ENCODE assay signal across 14 cellular contexts in genomic region chr5:135229679-135230132, GRCh38.
DNase-seq lines count a peak whose midpoint lies in the region; ATAC-seq and TF ChIP-seq lines count a peak whose summit lies in the region.
"Had no signal": no experiment of that assay in that cellular context is flagged by ENCODE, and none has a peak within 500 bp of the region (broad histone marks: within the 10 kb centered on the region; RNA-seq: fewer than 3 reads in every experiment).

No MANE protein-coding gene starts in this region.

- TF ChIP-seq CTCF in ascending aorta (IDR thresholded peaks at IDR 0.05) (no peak), nephron progenitor cell (IDR thresholded peaks at IDR 0.05) (no peak), tibial artery (IDR thresholded peaks at IDR 0.05) (no peak)

- intact Hi-C loops in ascending aorta (cut with DNase I) (no loop called here), tibial artery (cut with DNase I; ENCODE audit: low total_unique reads) (no loop called here)

- H3K36me3 Mint-ChIP-seq in nephron progenitor cell (ENCODE audit: low read depth), result peaks cover 5% of the 10 kb centered on the region

- DNase-seq in HT-29 (ENCODE audit: low spot score) (peak; percentile 31), ascending aorta (ENCODE audit: low spot score in 2 of 2) (no peak), nephron progenitor cell (no peak), tibial artery (no peak), NCI-H82 treated with DMSO at 0.1 percent for 48 hours (lab: John Stamatoyannopoulos, UW; ENCODE audit: unreplicated experiment) (no peak)
- no peak for DNase-seq in activated effector memory CD4-positive, alpha-beta T cell treated with Interleukin-2 at 50 U/mL for 16 hours
- DNase-seq: KG1, NCI-H1105 treated with DMSO at 0.1 percent for 48 hours, NCI-H187 treated with DMSO at 0.1 percent for 48 hours, NCI-H2171 treated with DMSO at 0.1 percent for 48 hours, NCI-H774, SK-N-SH had no signal

- peak overlapping the region; percentile 52 to 84 for H3K27ac ChIP-seq in ascending aorta
- H3K27ac ChIP-seq in tibial artery, result peak overlapping the region; percentile 39 to 67

- H3K27ac Mint-ChIP-seq in nephron progenitor cell, result no peak overlapping the region
- H3K27ac Mint-ChIP-seq: GM23338 had no signal

- peaks cover 20% of the 10 kb centered on the region for H3K9me3 Mint-ChIP-seq in nephron progenitor cell
- H3K9me3 Mint-ChIP-seq: GM23338 had no signal

- peak overlapping the region; percentile 46 for H3K4me3 Mint-ChIP-seq in nephron progenitor cell
- H3K4me3 Mint-ChIP-seq: GM23338 had no signal

- H3K4me3 ChIP-seq in ascending aorta (no peak overlapping the region), tibial artery (no peak overlapping the region)
- H3K4me3 ChIP-seq: GM23338 had no signal

- H3K4me1 ChIP-seq in ascending aorta (peaks cover 13 to 27% of the 10 kb centered on the region in 2 donors), tibial artery (peaks cover 0 to 30% (median 18%) of the 10 kb centered on the region in 4 donors)

- H3K27me3 ChIP-seq in ascending aorta (no peaks in the 10 kb centered on the region), tibial artery (no peaks in the 10 kb centered on the region)

- no peak for ATAC-seq in HG02884 (IDR thresholded peaks at IDR 0.05; ENCODE audit: unreplicated experiment)
- ATAC-seq: GM23338 had no signal

- H3K27me3 Mint-ChIP-seq in nephron progenitor cell (ENCODE audit: low read depth, poor library complexity), result peaks cover 20% of the 10 kb centered on the region

- H3K9me3 ChIP-seq in ascending aorta (no peaks in the 10 kb centered on the region), tibial artery (no peaks in the 10 kb centered on the region)
- H3K9me3 ChIP-seq: SK-N-SH had no signal

- H3K4me1 Mint-ChIP-seq in nephron progenitor cell, result peaks cover 38% of the 10 kb centered on the region

- H3K36me3 ChIP-seq in ascending aorta (no peaks in the 10 kb centered on the region), tibial artery (no peaks in the 10 kb centered on the region)
